30 cellular contexts compared by ENCODE assay signal in genomic region chr7:42628021-42628420, GRCh38.
"Had no signal": no experiment of that assay in that cellular context is flagged by ENCODE, and none has a peak within 500 bp of the region (broad histone marks: within the 10 kb centered on the region; RNA-seq: fewer than 3 reads in every experiment).

No MANE protein-coding gene starts in this region.

- ATAC-seq: heart left ventricle; left colon; mucosa of descending colon; naive thymus-derived CD4-positive, alpha-beta T cell; natural killer cell treated with Interleukin-12 subunit alpha and Interleukin-12 subunit beta and Interleukin-15 and Interleukin-18, amount 100 ng/mL, for 72 hours; right cardiac atrium; stimulated activated memory B cell treated with anti-CD40 and anti-IgM and Interleukin-4, amounts not matched to agents 10 μg/mL and 1 μg/mL and 100 μg/mL, for 72 hours; stimulated activated naive CD8-positive, alpha-beta T cell treated with anti-CD3 and anti-CD28 coated beads, Interleukin-15, amount 100 ng/mL, for 72 hours had no signal

- H3K27ac ChIP-seq: heart left ventricle, left ventricle myocardium inferior, ovary, testis, tibial nerve had no signal

- H3K36me3 ChIP-seq: heart left ventricle, left ventricle myocardium inferior, ovary, sigmoid colon, tibial nerve, uterus had no signal

- H3K4me3 ChIP-seq: heart left ventricle, left ventricle myocardium inferior, mucosa of descending colon, ovary, sigmoid colon, smooth muscle cell, testis, tibial nerve, uterus had no signal

- H3K4me1 Mint-ChIP-seq: memory B cell; naive thymus-derived CD4-positive, alpha-beta T cell; neural crest cell; stimulated activated memory B cell treated with anti-CD40 and anti-IgM and Interleukin-4, amounts not matched to agents 10 μg/mL and 1 μg/mL and 100 μg/mL, for 72 hours; stimulated activated naive CD8-positive, alpha-beta T cell treated with anti-CD3 and anti-CD28 coated beads, Interleukin-15, amount 100 ng/mL, for 72 hours had no signal

- DNase-seq: heart left ventricle; hypothalamus; immature natural killer cell; kidney; left colon; left ventricle myocardium inferior; midbrain; mucosa of descending colon; naive thymus-derived CD4-positive, alpha-beta T cell; nucleus accumbens; ovary; retina; right cardiac atrium; sigmoid colon; stimulated activated CD4-positive, alpha-beta T cell treated with anti-CD3 and anti-CD28 coated beads, Interleukin-1b, Interleukin-23, amount 100 ng/mL, for 48 hours; stimulated activated CD4-positive, alpha-beta T cell treated with anti-CD3 and anti-CD28 coated beads, Interleukin-2, amount 100 ng/mL, for 48 hours; stimulated activated CD4-positive, alpha-beta T cell treated with anti-CD3 and anti-CD28 coated beads, Interleukin-4, amount 100 ng/mL, for 4 hours; stimulated activated CD8-positive, alpha-beta memory T cell treated with anti-CD3 and anti-CD28 coated beads, Interleukin-4, amount 100 ng/mL, for 48 hours; stimulated activated naive CD4-positive, alpha-beta T cell treated with Interleukin-2 at 50 U/mL for 16 hours; stimulated activated naive CD8-positive, alpha-beta T cell treated with anti-CD3 and anti-CD28 coated beads, Interleukin-15, amount 100 ng/mL, for 72 hours; testis; uterus had no signal

- H3K4me1 ChIP-seq: left ventricle myocardium inferior, testis, uterus had no signal

- H3K27me3 Mint-ChIP-seq: stimulated activated memory B cell treated with anti-CD40 and anti-IgM and Interleukin-4, amounts not matched to agents 10 μg/mL and 1 μg/mL and 100 μg/mL, for 72 hours; type B pancreatic cell had no signal

- H3K27me3 ChIP-seq: heart left ventricle, ovary, sigmoid colon, testis, tibial nerve, uterus had no signal

- H3K9me3 Mint-ChIP-seq: neural crest cell, type B pancreatic cell had no signal

- H3K27ac Mint-ChIP-seq: immature natural killer cell; memory B cell; naive thymus-derived CD4-positive, alpha-beta T cell; natural killer cell treated with Interleukin-12 subunit alpha and Interleukin-12 subunit beta and Interleukin-15 and Interleukin-18, amount 100 ng/mL, for 72 hours; progenitor cell of endocrine pancreas; stimulated activated memory B cell treated with anti-CD40 and anti-IgM and Interleukin-4, amounts not matched to agents 10 μg/mL and 1 μg/mL and 100 μg/mL, for 72 hours; stimulated activated naive CD8-positive, alpha-beta T cell treated with anti-CD3 and anti-CD28 coated beads, Interleukin-15, amount 100 ng/mL, for 72 hours; type B pancreatic cell had no signal

- H3K4me3 Mint-ChIP-seq: immature natural killer cell; memory B cell; naive thymus-derived CD4-positive, alpha-beta T cell; natural killer cell treated with Interleukin-12 subunit alpha and Interleukin-12 subunit beta and Interleukin-15 and Interleukin-18, amount 100 ng/mL, for 72 hours; neural crest cell; stimulated activated memory B cell treated with anti-CD40 and anti-IgM and Interleukin-4, amounts not matched to agents 10 μg/mL and 1 μg/mL and 100 μg/mL, for 72 hours; stimulated activated naive CD8-positive, alpha-beta T cell treated with anti-CD3 and anti-CD28 coated beads, Interleukin-15, amount 100 ng/mL, for 72 hours; type B pancreatic cell had no signal

- H3K36me3 Mint-ChIP-seq: immature natural killer cell; memory B cell; naive thymus-derived CD4-positive, alpha-beta T cell; natural killer cell treated with Interleukin-12 subunit alpha and Interleukin-12 subunit beta and Interleukin-15 and Interleukin-18, amount 100 ng/mL, for 72 hours; stimulated activated memory B cell treated with anti-CD40 and anti-IgM and Interleukin-4, amounts not matched to agents 10 μg/mL and 1 μg/mL and 100 μg/mL, for 72 hours; type B pancreatic cell had no signal

- H3K9me3 ChIP-seq: heart left ventricle, left ventricle myocardium inferior, mucosa of descending colon, ovary, sigmoid colon, testis, tibial nerve, uterus had no signal
